In the genomic region with DNA sequence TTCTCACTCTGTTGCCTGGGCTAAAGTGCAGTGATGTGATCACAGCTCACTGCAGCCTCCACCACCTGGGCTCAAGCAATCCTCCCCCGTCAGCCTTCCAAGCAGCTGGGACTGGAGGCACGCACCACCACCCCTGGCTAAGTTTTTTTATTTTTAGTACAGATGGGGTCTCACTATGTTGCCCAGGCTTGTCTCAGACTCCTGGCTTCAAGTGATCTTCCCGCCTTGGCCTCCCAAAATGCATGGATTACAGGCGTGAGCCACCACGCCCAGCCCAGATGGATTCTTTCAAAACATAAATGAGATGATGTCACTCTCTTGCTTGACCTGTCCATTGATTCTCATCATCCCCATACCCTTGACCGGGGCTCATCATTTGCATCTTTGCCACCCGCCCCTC, we compare ENCODE assay signal across 1 cellular context.
A peak's percentile ranks its signal among the peaks of the same experiment; 100 is the strongest.
TF ChIP-seq lines count a peak whose summit lies in the region.

No MANE protein-coding gene starts in this region.

TF ChIP-seq in HepG2, 621 proteins besides CTCF, POLR2A, EP300 and RAD21:
- TF ChIP-seq, protein P1, sequence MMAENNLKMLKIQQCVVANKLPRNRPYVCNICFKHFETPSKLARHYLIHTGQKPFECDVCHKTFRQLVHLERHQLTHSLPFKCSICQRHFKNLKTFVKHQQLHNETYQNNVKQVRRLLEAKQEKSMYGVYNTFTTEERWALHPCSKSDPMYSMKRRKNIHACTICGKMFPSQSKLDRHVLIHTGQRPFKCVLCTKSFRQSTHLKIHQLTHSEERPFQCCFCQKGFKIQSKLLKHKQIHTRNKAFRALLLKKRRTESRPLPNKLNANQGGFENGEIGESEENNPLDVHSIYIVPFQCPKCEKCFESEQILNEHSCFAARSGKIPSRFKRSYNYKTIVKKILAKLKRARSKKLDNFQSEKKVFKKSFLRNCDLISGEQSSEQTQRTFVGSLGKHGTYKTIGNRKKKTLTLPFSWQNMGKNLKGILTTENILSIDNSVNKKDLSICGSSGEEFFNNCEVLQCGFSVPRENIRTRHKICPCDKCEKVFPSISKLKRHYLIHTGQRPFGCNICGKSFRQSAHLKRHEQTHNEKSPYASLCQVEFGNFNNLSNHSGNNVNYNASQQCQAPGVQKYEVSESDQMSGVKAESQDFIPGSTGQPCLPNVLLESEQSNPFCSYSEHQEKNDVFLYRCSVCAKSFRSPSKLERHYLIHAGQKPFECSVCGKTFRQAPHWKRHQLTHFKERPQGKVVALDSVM (CRISPR knock-in tag; IDR thresholded peaks at IDR 0.05) = no peak
- TF ChIP-seq IRF2 (CRISPR knock-in tag; IDR thresholded peaks at IDR 0.05) (no peak), ATF7 (IDR thresholded peaks at IDR 0.05) (peak; percentile 35; the same call in 1 of the 2 replicates), ATF7 (CRISPR knock-in tag; IDR thresholded peaks at IDR 0.05) (no peak), NFRKB (IDR thresholded peaks at IDR 0.05) (no peak)
